Comparison of ENCODE assay signal across 2 cellular contexts in the genomic region with DNA sequence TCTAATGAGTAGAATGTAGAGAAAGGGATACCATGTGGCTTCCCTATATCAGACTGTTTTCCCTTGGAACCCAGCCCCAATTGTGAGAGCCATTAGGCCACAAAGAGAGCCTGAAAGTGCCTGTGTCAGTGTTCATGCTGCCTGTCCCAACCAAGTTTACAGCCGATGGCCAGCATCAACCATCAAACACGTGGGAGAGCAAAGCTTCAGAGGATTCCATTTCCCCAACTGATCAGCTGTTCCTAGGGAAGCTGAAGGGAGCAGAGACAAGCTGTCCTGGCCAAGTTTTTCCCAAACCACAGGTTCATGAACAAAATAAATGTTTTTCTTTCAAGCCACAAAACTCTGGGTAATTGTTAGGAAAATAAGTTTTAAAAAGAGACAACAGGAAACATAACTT.
DNase-seq lines count a peak whose midpoint lies in the region; ATAC-seq, FAIRE-seq and TF ChIP-seq lines count a peak whose summit lies in the region.
"Not testable (repeated sequence)": the region's sequence is repeated elsewhere in the genome, so short reads cannot be mapped to it uniquely, and the experiment has no call there.

No MANE protein-coding gene starts in this region.

- FAIRE-seq in K562 (lab: Jason Lieb, UNC) = not testable (repeated sequence)

- not testable (repeated sequence) for H3K9me3 ChIP-seq in DND-41 (ENCODE audit: insufficient read depth, low read length, severe bottlenecking); K562 (replicated peaks; ENCODE audit: control insufficient read depth, insufficient read depth, low read depth, low read length)

- in situ Hi-C loops in K562 (cut with MboI) = not testable (repeated sequence)

- not testable (repeated sequence) for H2AFZ ChIP-seq in DND-41 (ENCODE audit: low read depth, low read length)
- H2AFZ ChIP-seq in K562 (ENCODE audit: low read depth, low read length) = peak overlapping the region; percentile 75

- WGBS in K562 (ENCODE audit: insufficient coverage, low coverage, missing lambda C conversion rate) = 28% methylated on average over 2 of the region's 2 CpGs

- intact Hi-C loops in K562 (cut with micrococcal nuclease) = loop anchor here (10.0 kb wide), 1 partner anchor 64 kb away; no protein-coding TSS in a partner anchor

- TF ChIP-seq RAD21 in K562 (CRISPR knock-in tag; conservative IDR thresholded peaks at IDR 0.05 in 1 of 2, IDR thresholded peaks at IDR 0.05 in 1 of 2) = not testable (repeated sequence)

- H3K27me3 ChIP-seq in DND-41 (ENCODE audit: insufficient read depth, low read length, poor library complexity); K562 (ENCODE audit: control insufficient read depth in 2 of 2, insufficient read depth in 2 of 2, low read length in 2 of 2): not testable (repeated sequence)

- peak overlapping the region; percentile 59 for H3K27ac ChIP-seq in DND-41 (ENCODE audit: low read length)
- peak overlapping the region; percentile 23; the same call in 1 of the 3 replicates for H3K27ac ChIP-seq in K562 (ENCODE audit: extremely low read depth, low read depth, low read length)

- H3K79me2 ChIP-seq in DND-41 (ENCODE audit: insufficient read depth, low read length); K562 (ENCODE audit: control insufficient read depth, insufficient read depth, low read length): not testable (repeated sequence)

- ATAC-seq in DND-41 (ENCODE audit: insufficient read depth, low read depth); K562: not testable (repeated sequence)

- TF ChIP-seq EP300 in K562 (IDR thresholded peaks at IDR 0.05; ENCODE audit: low read length) = not testable (repeated sequence)

- TF ChIP-seq POLR2A in K562 (conservative IDR thresholded peaks at IDR 0.05) = not testable (repeated sequence)

- H4K20me1 ChIP-seq in DND-41 (ENCODE audit: insufficient read depth, low read length); K562 (replicated peaks; ENCODE audit: control insufficient read depth, insufficient read depth, low read length): not testable (repeated sequence)

- POLR2A ChIA-PET in K562 (lab: Yijun Ruan, JAX) = not testable (repeated sequence)

- not testable (repeated sequence) for H3K9ac ChIP-seq in DND-41 (ENCODE audit: low read depth, low read length); K562 (ENCODE audit: insufficient read depth in 1 of 2, low read depth in 2 of 2, low read length in 2 of 2)

- not testable (repeated sequence) for H3K9me1 ChIP-seq in K562 (ENCODE audit: control insufficient read depth, insufficient read depth, low read length)

- H3K4me3 ChIP-seq in DND-41 (ENCODE audit: low read depth in 1 of 2, low read length in 2 of 2); K562: not testable (repeated sequence)

- BruUV-seq in K562 (replicated peaks; lab: Mats Ljungman, UMichigan) = not testable (repeated sequence)

- DNase-seq in DND-41; K562 (ENCODE audit: extremely low read depth in 1 of 4, low spot score in 3 of 4): not testable (repeated sequence)

- CTCF ChIA-PET in K562 (lab: Yijun Ruan, JAX; ENCODE audit: low intra/inter-chr PET ratio) = not testable (repeated sequence)

- not testable (repeated sequence) for TF ChIP-seq CTCF in DND-41 (IDR thresholded peaks at IDR 0.05; ENCODE audit: borderline replicate concordance, extremely low read depth, low read length, poor library complexity, severe bottlenecking); K562 (IDR thresholded peaks at IDR 0.05 in 2 of 3, conservative IDR thresholded peaks at IDR 0.05 in 1 of 3; ENCODE audit: insufficient read depth in 2 of 3, low read depth in 1 of 3, low read length in 3 of 3)

- not testable (repeated sequence) for H3K4me2 ChIP-seq in DND-41 (ENCODE audit: insufficient read depth, low read length); K562 (ENCODE audit: insufficient read depth, low read length)

- not testable (repeated sequence) for H3K36me3 ChIP-seq in DND-41 (ENCODE audit: insufficient read depth, low read length); K562 (ENCODE audit: control insufficient read depth, insufficient read depth, low read length)

- H3K4me1 ChIP-seq in DND-41 (ENCODE audit: insufficient read depth, low read length) (peaks cover 42% of the 10 kb centered on the region), K562 (replicated peaks in 1 of 2; ENCODE audit: control insufficient read depth in 2 of 2, insufficient read depth in 2 of 2, low read length in 2 of 2) (peaks cover 0 to 10% of the 10 kb centered on the region in 2 experiments; a peak in 2 of 5 replicates)

TF ChIP-seq in K562, 482 proteins besides CTCF, POLR2A, EP300 and RAD21 (continues in another document):
- peak; percentile 39; the same call in 1 of the 2 replicates for TF ChIP-seq L3MBTL2 (IDR thresholded peaks at IDR 0.05)
- TF ChIP-seq, protein P1, sequence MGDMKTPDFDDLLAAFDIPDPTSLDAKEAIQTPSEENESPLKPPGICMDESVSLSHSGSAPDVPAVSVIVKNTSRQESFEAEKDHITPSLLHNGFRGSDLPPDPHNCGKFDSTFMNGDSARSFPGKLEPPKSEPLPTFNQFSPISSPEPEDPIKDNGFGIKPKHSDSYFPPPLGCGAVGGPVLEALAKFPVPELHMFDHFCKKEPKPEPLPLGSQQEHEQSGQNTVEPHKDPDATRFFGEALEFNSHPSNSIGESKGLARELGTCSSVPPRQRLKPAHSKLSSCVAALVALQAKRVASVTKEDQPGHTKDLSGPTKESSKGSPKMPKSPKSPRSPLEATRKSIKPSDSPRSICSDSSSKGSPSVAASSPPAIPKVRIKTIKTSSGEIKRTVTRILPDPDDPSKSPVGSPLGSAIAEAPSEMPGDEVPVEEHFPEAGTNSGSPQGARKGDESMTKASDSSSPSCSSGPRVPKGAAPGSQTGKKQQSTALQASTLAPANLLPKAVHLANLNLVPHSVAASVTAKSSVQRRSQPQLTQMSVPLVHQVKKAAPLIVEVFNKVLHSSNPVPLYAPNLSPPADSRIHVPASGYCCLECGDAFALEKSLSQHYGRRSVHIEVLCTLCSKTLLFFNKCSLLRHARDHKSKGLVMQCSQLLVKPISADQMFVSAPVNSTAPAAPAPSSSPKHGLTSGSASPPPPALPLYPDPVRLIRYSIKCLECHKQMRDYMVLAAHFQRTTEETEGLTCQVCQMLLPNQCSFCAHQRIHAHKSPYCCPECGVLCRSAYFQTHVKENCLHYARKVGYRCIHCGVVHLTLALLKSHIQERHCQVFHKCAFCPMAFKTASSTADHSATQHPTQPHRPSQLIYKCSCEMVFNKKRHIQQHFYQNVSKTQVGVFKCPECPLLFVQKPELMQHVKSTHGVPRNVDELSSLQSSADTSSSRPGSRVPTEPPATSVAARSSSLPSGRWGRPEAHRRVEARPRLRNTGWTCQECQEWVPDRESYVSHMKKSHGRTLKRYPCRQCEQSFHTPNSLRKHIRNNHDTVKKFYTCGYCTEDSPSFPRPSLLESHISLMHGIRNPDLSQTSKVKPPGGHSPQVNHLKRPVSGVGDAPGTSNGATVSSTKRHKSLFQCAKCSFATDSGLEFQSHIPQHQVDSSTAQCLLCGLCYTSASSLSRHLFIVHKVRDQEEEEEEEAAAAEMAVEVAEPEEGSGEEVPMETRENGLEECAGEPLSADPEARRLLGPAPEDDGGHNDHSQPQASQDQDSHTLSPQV (IDR thresholded peaks at IDR 0.05) = peak; percentile 83
- peak; percentile 74 for TF ChIP-seq DACH1 (IDR thresholded peaks at IDR 0.05; ENCODE audit: partially characterized antibody)
- TF ChIP-seq SMAD4 (CRISPR knock-in tag; conservative IDR thresholded peaks at IDR 0.05) = peak; percentile 32; the same call in 1 of the 2 replicates
